ENCODE assay signal across 12 cellular contexts in genomic region chr7:44565795-44566559, GRCh38. TPM values are rescaled to one million over a fixed set of nuclear protein-coding genes. Genes with fewer than 3 reads are reported as not detected.
A peak's percentile ranks its signal among the peaks of the same experiment; 100 is the strongest.
DNase-seq lines count a peak whose midpoint lies in the region; ATAC-seq and TF ChIP-seq lines count a peak whose summit lies in the region.
"Had no signal": no experiment of that assay in that cellular context is flagged by ENCODE, and none has a peak within 500 bp of the region (broad histone marks: within the 10 kb centered on the region; RNA-seq: fewer than 3 reads in every experiment).

No MANE protein-coding gene starts in this region.

- H3K27me3 ChIP-seq in IMR-90 (ENCODE audit: control insufficient read depth, insufficient read depth, low read length) (no peaks in the 10 kb centered on the region), foreskin keratinocyte (no peaks in the 10 kb centered on the region)
- H3K27me3 ChIP-seq: brain microvascular endothelial cell had no signal

- no peak overlapping the region for H3K4ac ChIP-seq in IMR-90 (ENCODE audit: low read depth, low read length)

- H3K9ac ChIP-seq in IMR-90 (ENCODE audit: low read depth, low read length), result no peak overlapping the region

- ATAC-seq in IMR-90 (ENCODE audit: low read depth), result peak; percentile 44
- peak; percentile 6 for ATAC-seq in foreskin keratinocyte
- peak; percentile 49 for ATAC-seq in stimulated activated naive CD8-positive, alpha-beta T cell treated with anti-CD3 and anti-CD28 coated beads, Interleukin-15, amount 100 ng/mL, for 72 hours

- no peaks in the 10 kb centered on the region for H3K9me3 ChIP-seq in IMR-90 (ENCODE audit: control insufficient read depth, insufficient read depth, low read length)

- no peak overlapping the region for H4K91ac ChIP-seq in IMR-90 (ENCODE audit: insufficient read depth, low read depth, low read length)

- H3K27me3 Mint-ChIP-seq in stimulated activated naive CD8-positive, alpha-beta T cell treated with anti-CD3 and anti-CD28 coated beads, Interleukin-15, amount 100 ng/mL, for 72 hours, result no peaks in the 10 kb centered on the region

- H2AK5ac ChIP-seq in IMR-90 (ENCODE audit: low read depth, low read length), result no peak overlapping the region

- H3K27ac Mint-ChIP-seq in stimulated activated naive CD8-positive, alpha-beta T cell treated with anti-CD3 and anti-CD28 coated beads, Interleukin-15, amount 100 ng/mL, for 72 hours, result peak overlapping the region in 1 of 2 donors; percentile 81
- H3K27ac Mint-ChIP-seq: T-helper 1 cell treated with Interleukin-12 subunit alpha and Interleukin-12 subunit beta and Interleukin-4 antibody, amounts not matched to agents 30 μg/mL and 1 μg/mL, for 36 hours had no signal

- no peaks in the 10 kb centered on the region for H3K9me3 Mint-ChIP-seq in stimulated activated naive CD8-positive, alpha-beta T cell treated with anti-CD3 and anti-CD28 coated beads, Interleukin-15, amount 100 ng/mL, for 72 hours
- H3K9me3 Mint-ChIP-seq: T-helper 1 cell treated with Interleukin-12 subunit alpha and Interleukin-12 subunit beta and Interleukin-4 antibody, amounts not matched to agents 30 μg/mL and 1 μg/mL, for 36 hours had no signal

- no peak for TF ChIP-seq POLR2A in IMR-90 (IDR thresholded peaks at IDR 0.05; ENCODE audit: low read depth, low read length)

- no peak overlapping the region for H2BK120ac ChIP-seq in IMR-90 (ENCODE audit: low read depth, low read length)

- POLR2A ChIA-PET in IMR-90 (lab: Charles Lee; ENCODE audit: unreplicated experiment), result no interaction called here

- H3K4me3 Mint-ChIP-seq in stimulated activated naive CD8-positive, alpha-beta T cell treated with anti-CD3 and anti-CD28 coated beads, Interleukin-15, amount 100 ng/mL, for 72 hours, result no peak overlapping the region
- H3K4me3 Mint-ChIP-seq: T-helper 1 cell treated with Interleukin-12 subunit alpha and Interleukin-12 subunit beta and Interleukin-4 antibody, amounts not matched to agents 30 μg/mL and 1 μg/mL, for 36 hours had no signal

- no peak overlapping the region for H2BK15ac ChIP-seq in IMR-90 (ENCODE audit: low read depth, low read length)

- peaks cover 2% of the 10 kb centered on the region; the same call in 1 of the 2 replicates for H3K4me1 ChIP-seq in IMR-90 (ENCODE audit: control insufficient read depth, insufficient read depth, low read length)
- H3K4me1 ChIP-seq in foreskin keratinocyte, result no peaks in the 10 kb centered on the region

- 76% methylated on average over 7 of the region's 16 CpGs; no CpG with 5 or more reads in 1 of the 2 experiments for WGBS in IMR-90 (ENCODE audit: extremely low coverage in 2 of 2, insufficient read length in 1 of 2), 2 experiments

- peaks cover 42% of the 10 kb centered on the region for H3K4me1 Mint-ChIP-seq in stimulated activated naive CD8-positive, alpha-beta T cell treated with anti-CD3 and anti-CD28 coated beads, Interleukin-15, amount 100 ng/mL, for 72 hours

- in situ Hi-C loops in IMR-90 (cut with MboI; ENCODE audit: low sequenced_read_pairs), result loop anchor here (10.0 kb wide), 1 partner anchor 321 kb away; no protein-coding TSS in a partner anchor

- CTCF ChIA-PET in IMR-90 (lab: Yijun Ruan, JAX), result interaction anchor here (0.8 to 2.3 kb wide), 14 partner anchors 10 to 325 kb away, joined by 3 to 14 read pairs (median 4); partner anchors contain the start of genes NUDCD3 and TMED4

- H3K23ac ChIP-seq in IMR-90 (ENCODE audit: low read depth, low read length), result no peak overlapping the region

- H2AK9ac ChIP-seq in IMR-90 (replicated peaks; ENCODE audit: low read depth, low read length, poor library complexity), result no peak overlapping the region

- dilution Hi-C loops in IMR-90 (cut with HindIII; ENCODE audit: low sequenced_read_pairs, unreplicated experiment), result no loop called here

- TF ChIP-seq CTCF in IMR-90 (conservative IDR thresholded peaks at IDR 0.05; ENCODE audit: low read depth, low read length), result no peak
- no peak for TF ChIP-seq CTCF in foreskin keratinocyte (conservative IDR thresholded peaks at IDR 0.05)
- no peak for TF ChIP-seq CTCF in GM10266 (IDR thresholded peaks at IDR 0.05; ENCODE audit: control insufficient read depth, insufficient read depth, low read depth, missing control alignments)

- H2AFZ ChIP-seq in IMR-90 (replicated peaks; ENCODE audit: low read length, poor library complexity), result no peak overlapping the region

- H4K5ac ChIP-seq in IMR-90 (ENCODE audit: low read depth, low read length), result no peak overlapping the region

- H3K36me3 ChIP-seq in IMR-90 (ENCODE audit: control insufficient read depth, insufficient read depth, low read length), result peaks cover 64% of the 10 kb centered on the region

- peaks cover 29% of the 10 kb centered on the region for H4K20me1 ChIP-seq in IMR-90 (ENCODE audit: insufficient read depth, low read length)

- no peak for TF ChIP-seq RAD21 in IMR-90 (IDR thresholded peaks at IDR 0.05; ENCODE audit: low read length)

- no peak overlapping the region for H3K4me3 ChIP-seq in IMR-90 (ENCODE audit: insufficient read depth, low read depth, low read length)
- H3K4me3 ChIP-seq: smooth muscle cell had no signal

- no peak overlapping the region for H3K4me2 ChIP-seq in IMR-90 (ENCODE audit: low read depth, low read length)
- H3K4me2 ChIP-seq: smooth muscle cell had no signal

- no peak overlapping the region for H4K8ac ChIP-seq in IMR-90 (ENCODE audit: low read depth in 2 of 2, low read length in 2 of 2)

- peaks cover 13 to 41% of the 10 kb centered on the region in 2 experiments; a peak in 3 of 4 replicates for H3K79me1 ChIP-seq in IMR-90 (ENCODE audit: low read depth in 1 of 2, low read length in 2 of 2)

- H3K18ac ChIP-seq in IMR-90 (ENCODE audit: low read depth, low read length), result no peak overlapping the region

- no peak overlapping the region for H3K27ac ChIP-seq in IMR-90 (ENCODE audit: insufficient read depth, low read length)
- no peak overlapping the region for H3K27ac ChIP-seq in foreskin keratinocyte
- H3K27ac ChIP-seq: brain microvascular endothelial cell had no signal

- peak; percentile 43 for DNase-seq in activated effector memory CD4-positive, alpha-beta T cell treated with anti-CD3 and anti-CD28 coated beads, Interleukin-2, amount 50 U/mL, for 16 hours
- DNase-seq in activated effector memory CD4-positive, alpha-beta T cell treated with Interleukin-2 at 50 U/mL for 16 hours, result no peak
- no peak for DNase-seq in IMR-90
- no peak for DNase-seq in foreskin keratinocyte
- no peak for DNase-seq in stimulated activated naive CD8-positive, alpha-beta T cell treated with anti-CD3 and anti-CD28 coated beads, Interleukin-15, amount 100 ng/mL, for 72 hours
- DNase-seq in nucleus accumbens (lab: John Stamatoyannopoulos, UW), result no peak
- DNase-seq in NCI-H526 treated with DMSO at 0.1 percent for 48 hours (lab: John Stamatoyannopoulos, UW), result no peak
- DNase-seq in GM10266 (ENCODE audit: extremely low spot score), result no peak

- H3K14ac ChIP-seq in IMR-90 (replicated peaks; ENCODE audit: low read depth, low read length), result no peak overlapping the region

- no peak overlapping the region for H3K56ac ChIP-seq in IMR-90 (ENCODE audit: extremely low read depth, insufficient read depth, low read length)

- intact Hi-C loops in IMR-90 (cut with micrococcal nuclease), result loop anchor here (1.0 kb wide), 3 partner anchors 76 to 325 kb away; partner anchors contain the start of gene NUDCD3

- H2BK20ac ChIP-seq in IMR-90 (ENCODE audit: low read depth, low read length), result no peak overlapping the region

- H3K9me1 ChIP-seq in IMR-90 (ENCODE audit: insufficient read depth, low read length), result peaks cover 6% of the 10 kb centered on the region; the same call in 1 of the 2 replicates

- no peak overlapping the region for H2BK5ac ChIP-seq in IMR-90 (ENCODE audit: low read depth, low read length, poor library complexity, severe bottlenecking)

- BruUV-seq in IMR-90 (replicated peaks; lab: Mats Ljungman, UMichigan), result no TSS peak

TF ChIP-seq in IMR-90, 13 proteins besides CTCF, POLR2A, EP300 and RAD21 (continues in another document):
- no peak for TF ChIP-seq BHLHE40 (IDR thresholded peaks at IDR 0.05; ENCODE audit: low read depth, low read length)
- no peak for TF ChIP-seq USF2 (IDR thresholded peaks at IDR 0.05; ENCODE audit: low read depth, low read length)
- no peak for TF ChIP-seq SMC3 (IDR thresholded peaks at IDR 0.05; ENCODE audit: low read depth, low read length)

RNA-seq across cellular contexts. Expression of gene DDX56, which starts 7.7 kb away (rescaled TPM):
- total RNA-seq in IMR-90 (2012; rRNA removed) (56.9 and 67.7 TPM in 2 replicates), foreskin keratinocyte (96.1 and 97.2 TPM in 2 replicates)
- polyA plus RNA-seq in IMR-90 (2012; rRNA removed) (58.2 and 59.4 TPM in 2 replicates), foreskin keratinocyte (91.2 and 93.8 TPM in 2 replicates)
- polyA plus RNA-seq in IMR-90 (2012; cell fraction: cytosol; rRNA removed), result 30.4 and 32.4 TPM in 2 replicates
- polyA plus RNA-seq in IMR-90 (2012; cell fraction: nucleus; rRNA removed; ENCODE audit: low replicate concordance), result 167 and 209 TPM in 2 replicates

RNA-seq across cellular contexts. Expression of gene TMED4, which starts 16.1 kb away (rescaled TPM):
- total RNA-seq in IMR-90 (2012; rRNA removed) (68.0 and 92.7 TPM in 2 replicates), foreskin keratinocyte (42.4 and 43.9 TPM in 2 replicates)
- polyA plus RNA-seq in IMR-90 (2012; rRNA removed) (57.3 and 58.6 TPM in 2 replicates), foreskin keratinocyte (29.1 and 31.2 TPM in 2 replicates)
- polyA plus RNA-seq in IMR-90 (2012; cell fraction: cytosol; rRNA removed), result 44.5 and 118 TPM in 2 replicates
- polyA plus RNA-seq in IMR-90 (2012; cell fraction: nucleus; rRNA removed; ENCODE audit: low replicate concordance), result 104 and 122 TPM in 2 replicates

RNA-seq across cellular contexts. Expression of gene NPC1L1, which starts 24.8 kb away (rescaled TPM):
- total RNA-seq in IMR-90 (2012; rRNA removed), result not detected in 2 replicates
- polyA plus RNA-seq in IMR-90 (2012; rRNA removed), result 0.03 and 0.07 TPM in 2 replicates
- polyA plus RNA-seq in IMR-90 (2012; cell fraction: cytosol; rRNA removed), result 0.08 TPM in 1 of 2 replicates, not detected in the other
- polyA plus RNA-seq in IMR-90 (2012; cell fraction: nucleus; rRNA removed; ENCODE audit: low replicate concordance), result 0.09 and 0.10 TPM in 2 replicates
- total RNA-seq in foreskin keratinocyte, result not detected in 2 replicates
- not detected in 2 replicates for polyA plus RNA-seq in foreskin keratinocyte
- total RNA-seq: urinary bladder had no signal

RNA-seq across cellular contexts. Expression of gene OGDH, which starts 40.5 kb away (rescaled TPM):
- total RNA-seq in IMR-90 (2012; rRNA removed) (52.8 and 56.5 TPM in 2 replicates), foreskin keratinocyte (68.7 and 82.4 TPM in 2 replicates)
- polyA plus RNA-seq in IMR-90 (2012; rRNA removed) (47.4 and 47.5 TPM in 2 replicates), foreskin keratinocyte (37.6 and 46.4 TPM in 2 replicates)
- 34.5 and 44.6 TPM in 2 replicates for polyA plus RNA-seq in IMR-90 (2012; cell fraction: cytosol; rRNA removed)
- 38.0 and 54.5 TPM in 2 replicates for polyA plus RNA-seq in IMR-90 (2012; cell fraction: nucleus; rRNA removed; ENCODE audit: low replicate concordance)
